8 cellular contexts compared by ENCODE assay signal in genomic region chr14:91416744-91417133, GRCh38. TPM values are rescaled to one million over a fixed set of nuclear protein-coding genes. Genes with fewer than 3 reads are reported as not detected.
DNase-seq lines count a peak whose midpoint lies in the region; ATAC-seq and TF ChIP-seq lines count a peak whose summit lies in the region.

No MANE protein-coding gene starts in this region.

- H3K27ac ChIP-seq in cardiac muscle cell (no peak overlapping the region), transverse colon (peak overlapping the region; percentile 78 to 89 (median 86)), adrenal gland (peak overlapping the region in 1 of 5 donors; percentile 11)

- in situ Hi-C loops in transverse colon (cut with MboI; ENCODE audit: low pct_ligation_motif_present in 1 of 4, low pct_unique_long_range_greater_than_20kb in 1 of 4, low sequenced_read_pairs in 3 of 4): loop anchor here in 1 of 4 donors (25.0 kb wide), 1 partner anchor 104 kb away; no protein-coding TSS in a partner anchor

- H3K27me3 ChIP-seq in cardiac muscle cell (peaks cover 80% of the 10 kb centered on the region), transverse colon (no peaks in the 10 kb centered on the region), adrenal gland (no peaks in the 10 kb centered on the region)

- no peaks in the 10 kb centered on the region for H3K27me3 Mint-ChIP-seq in activated naive CD8-positive, alpha-beta T cell

- peak overlapping the region; percentile 97 for H3K4me3 Mint-ChIP-seq in activated naive CD8-positive, alpha-beta T cell

- intact Hi-C loops in cardiac septum (cut with DNase I) (loop anchor here (5.0 kb wide), 1 partner anchor 39 kb away; no protein-coding TSS in a partner anchor), transverse colon (cut with DNase I; ENCODE audit: low total_unique reads) (loop anchor here (5.0 kb wide), 1 partner anchor 94 kb away; no protein-coding TSS in a partner anchor), adrenal gland (cut with DNase I) (loop anchor here in 1 of 2 donors (5.0 kb wide), 1 partner anchor 94 kb away; no protein-coding TSS in a partner anchor)

- peaks cover 57% of the 10 kb centered on the region for H3K4me1 Mint-ChIP-seq in activated naive CD8-positive, alpha-beta T cell (ENCODE audit: low read depth)

- no peaks in the 10 kb centered on the region for H3K4me1 ChIP-seq in cardiac muscle cell (ENCODE audit: low read depth)
- H3K4me1 ChIP-seq in transverse colon: peaks cover 7 to 44% (median 28%) of the 10 kb centered on the region in 4 donors
- H3K4me1 ChIP-seq in adrenal gland (replicated peaks in 1 of 2): peaks cover 8 to 18% of the 10 kb centered on the region in 2 donors

- WGBS in transverse colon (ENCODE audit: low coverage in 1 of 2), 2 donors: 0 to 11% methylated on average over 1 to 20 of the region's 20 CpGs
- 39 to 48% (median 43%) methylated on average over 20 of the region's 20 CpGs for WGBS in adrenal gland, 4 donors

- H3K4me3 ChIP-seq in cardiac muscle cell (peak overlapping the region; percentile 40), transverse colon (peak overlapping the region; percentile 61 to 85 (median 76)), adrenal gland (peak overlapping the region in 1 of 4 donors; percentile 81)

- H3K36me3 ChIP-seq in cardiac muscle cell: no peaks in the 10 kb centered on the region
- H3K36me3 ChIP-seq in transverse colon: no peaks in the 10 kb centered on the region
- no peaks in the 10 kb centered on the region for H3K36me3 ChIP-seq in adrenal gland (replicated peaks in 1 of 2)

- ATAC-seq in HG03469 (IDR thresholded peaks at IDR 0.05; ENCODE audit: unreplicated experiment): no peak

- H3K36me3 Mint-ChIP-seq in activated naive CD8-positive, alpha-beta T cell: peaks cover 15% of the 10 kb centered on the region

- peak overlapping the region; percentile 99 for H3K27ac Mint-ChIP-seq in activated naive CD8-positive, alpha-beta T cell

- TF ChIP-seq EP300 in transverse colon (IDR thresholded peaks at IDR 0.05; ENCODE audit: low read depth): no peak

- H3K9me3 ChIP-seq in cardiac muscle cell (ENCODE audit: low read depth) (no peaks in the 10 kb centered on the region), transverse colon (no peaks in the 10 kb centered on the region), adrenal gland (replicated peaks in 1 of 3) (no peaks in the 10 kb centered on the region)

- no peak for TF ChIP-seq CTCF in cardiac muscle cell (IDR thresholded peaks at IDR 0.05; ENCODE audit: low read depth, low read length)
- TF ChIP-seq CTCF in transverse colon (IDR thresholded peaks at IDR 0.05): no peak
- TF ChIP-seq CTCF in adrenal gland (IDR thresholded peaks at IDR 0.05): no peak

- no peak for DNase-seq in cardiac muscle cell (ENCODE audit: low read depth in 1 of 2, low spot score in 1 of 2)
- DNase-seq in cardiac septum (ENCODE audit: low spot score): no peak
- peak; percentile 70 for DNase-seq in left kidney (ENCODE audit: low read depth, low spot score)
- DNase-seq in transverse colon: peak; percentile 52
- no peak for DNase-seq in adrenal gland
- DNase-seq in UCSD-AML1 (lab: John Stamatoyannopoulos, UW; ENCODE audit: unreplicated experiment): no peak

- TF ChIP-seq POLR2A in transverse colon (IDR thresholded peaks at IDR 0.05): no peak
- TF ChIP-seq POLR2A in adrenal gland (IDR thresholded peaks at IDR 0.05): no peak

- no peaks in the 10 kb centered on the region for H3K9me3 Mint-ChIP-seq in activated naive CD8-positive, alpha-beta T cell (ENCODE audit: low read depth)

RNA-seq across cellular contexts. Expression of gene CCDC88C, which starts 0.9 kb away (rescaled TPM):
- total RNA-seq in cardiac muscle cell (0.92 and 1.2 TPM in 2 replicates), cardiac septum (2.6 TPM), transverse colon (100 to 1,000 TPM in 1 of 4 donors, 10 to 100 TPM in 3; 29.5 to 171 (median 60.3) TPM), adrenal gland (1 to 10 TPM; 2.2 to 6.2 (median 3.9) TPM)
- polyA plus RNA-seq in cardiac muscle cell (0.49 and 0.57 TPM in 2 replicates), adrenal gland (1 to 10 TPM; 1.5 to 6.5 (median 2.7) TPM)

Comparison
In these comparisons a context has a peak if more than half of its experiments do, and no peak if none do; other contexts are left out.
1. DNase-seq: peak in left kidney (single experiment) and transverse colon (single experiment); none in cardiac muscle cell (0 of 2), cardiac septum (single experiment), adrenal gland (0 of 7) and UCSD-AML1 (single experiment).